21 cellular contexts compared by ENCODE assay signal in genomic region chr1:45924736-45925135, GRCh38.
DNase-seq lines count a peak whose midpoint lies in the region; ATAC-seq, FAIRE-seq and TF ChIP-seq lines count a peak whose summit lies in the region.
"Had no signal": no experiment of that assay in that cellular context is flagged by ENCODE, and none has a peak within 500 bp of the region (broad histone marks: within the 10 kb centered on the region; RNA-seq: fewer than 3 reads in every experiment).

No MANE protein-coding gene starts in this region.

- in situ Hi-C loops in GM13976 (cut with MboI; ENCODE audit: low sequenced_read_pairs, unreplicated experiment) = no loop called here

- H3K79me2 ChIP-seq in DOHH2 (ENCODE audit: control insufficient read depth, low read length) (peaks cover 78% of the 10 kb centered on the region), MM.1S (ENCODE audit: low read length) (peaks cover 22% of the 10 kb centered on the region)

- TF ChIP-seq CTCF in DOHH2 (IDR thresholded peaks at IDR 0.05; ENCODE audit: low read depth, low read length, poor library complexity, severe bottlenecking) = no peak
- no peak for TF ChIP-seq CTCF in MM.1S (IDR thresholded peaks at IDR 0.05; ENCODE audit: low read length)
- TF ChIP-seq CTCF in bronchial epithelial cell (IDR thresholded peaks at IDR 0.05; ENCODE audit: insufficient read depth, low read length, severe bottlenecking) = no peak
- TF ChIP-seq CTCF in GM13976 (IDR thresholded peaks at IDR 0.05; ENCODE audit: borderline replicate concordance, control extremely low read depth, extremely low read depth, insufficient read depth, missing control alignments) = no peak
- no peak for TF ChIP-seq CTCF in dorsolateral prefrontal cortex (IDR thresholded peaks at IDR 0.05 in 54 of 56, conservative IDR thresholded peaks at IDR 0.05 in 2 of 56; ENCODE audit: low read depth in 1 of 56, partially characterized antibody in 56 of 56)

- H3K27ac ChIP-seq in DOHH2 (ENCODE audit: low read depth, low read length) (no peak overlapping the region), MM.1S (ENCODE audit: low read length) (peak overlapping the region; percentile 65; the same call in 1 of the 2 replicates), dorsolateral prefrontal cortex (no peak overlapping the region)
- H3K27ac ChIP-seq: thyroid gland had no signal

- ATAC-seq in GM18909 (IDR thresholded peaks at IDR 0.05; ENCODE audit: poor library complexity, unreplicated experiment) = no peak
- ATAC-seq: CD8-positive, alpha-beta T cell; right cardiac atrium had no signal

- DNase-seq in MM.1S = no peak
- peak; percentile 48 for DNase-seq in bronchial epithelial cell (ENCODE audit: low read depth)
- peak; percentile 79 for DNase-seq in kidney tubule cell (ENCODE audit: low spot score)
- DNase-seq in GM13976 (ENCODE audit: low spot score) = no peak
- DNase-seq in GF-D8 (lab: John Stamatoyannopoulos, UW) = no peak
- DNase-seq in dorsolateral prefrontal cortex = no peak
- DNase-seq: activated CD4-positive, alpha-beta T cell treated with anti-CD3 and anti-CD28 coated beads for 48 hours; activated naive CD8-positive, alpha-beta T cell treated with anti-CD3 and anti-CD28 coated beads for 36 hours; activated T-cell treated with anti-CD3 and anti-CD28 coated beads, Interleukin-2, amount 50 U/mL, for 1 hour; CD8-positive, alpha-beta T cell; NCI-H1105 treated with DMSO at 0.1 percent for 48 hours; NCI-H2227 treated with DMSO at 0.1 percent for 48 hours; nephron progenitor cell; right cardiac atrium; SIG-M5; stimulated activated CD4-positive, alpha-beta T cell treated with anti-CD3 and anti-CD28 coated beads, Interleukin-4, amount 100 ng/mL, for 4 hours; T-helper 9 cell; thyroid gland had no signal

- H3K27me3 ChIP-seq in DOHH2 (ENCODE audit: control insufficient read depth, low read length) (no peaks in the 10 kb centered on the region), MM.1S (replicated peaks; ENCODE audit: insufficient read depth, low read length) (no peaks in the 10 kb centered on the region), bronchial epithelial cell (ENCODE audit: control insufficient read depth, insufficient read depth, low read length) (no peaks in the 10 kb centered on the region), dorsolateral prefrontal cortex (no peaks in the 10 kb centered on the region)
- H3K27me3 ChIP-seq: thyroid gland had no signal

- H3K4me3 ChIP-seq in DOHH2 (ENCODE audit: low read length) (no peak overlapping the region), MM.1S (ENCODE audit: low read length) (no peak overlapping the region), bronchial epithelial cell (ENCODE audit: low read depth, low read length) (no peak overlapping the region), dorsolateral prefrontal cortex (no peak overlapping the region)
- H3K4me3 ChIP-seq: thyroid gland had no signal

- no peak for FAIRE-seq in bronchial epithelial cell (lab: Jason Lieb, UNC)
- FAIRE-seq: G401.6 had no signal

- H3K9ac ChIP-seq in MM.1S (ENCODE audit: low read length) = no peak overlapping the region

- intact Hi-C loops in dorsolateral prefrontal cortex (cut with DNase I) = no loop called here

- H3K36me3 ChIP-seq in DOHH2 (ENCODE audit: control insufficient read depth, low read length) (peaks cover 23% of the 10 kb centered on the region), MM.1S (replicated peaks; ENCODE audit: insufficient read depth, low read length) (no peaks in the 10 kb centered on the region), bronchial epithelial cell (ENCODE audit: control insufficient read depth, insufficient read depth, low read length) (no peaks in the 10 kb centered on the region)
- H3K36me3 ChIP-seq: thyroid gland had no signal

- H3K4me2 ChIP-seq in DOHH2 (ENCODE audit: low read length) = 0 out of 2 replicates have a peak overlapping the region, but pooled peaks have one; percentile 23
- H3K4me2 ChIP-seq in MM.1S (ENCODE audit: low read depth, low read length) = peak overlapping the region; percentile 64

- H3K9me2 ChIP-seq in DOHH2 (replicated peaks; ENCODE audit: control insufficient read depth, low read length) (no peaks in the 10 kb centered on the region), MM.1S (replicated peaks; ENCODE audit: insufficient read depth, low read length) (no peaks in the 10 kb centered on the region)

- H3K9me3 ChIP-seq in DOHH2 (ENCODE audit: control insufficient read depth, insufficient read depth, low read length) (no peaks in the 10 kb centered on the region), MM.1S (replicated peaks; ENCODE audit: insufficient read depth, low read length) (no peaks in the 10 kb centered on the region)
- H3K9me3 ChIP-seq: thyroid gland had no signal

- H3F3A ChIP-seq in DOHH2 (ENCODE audit: control insufficient read depth, insufficient read depth) = peaks cover 18% of the 10 kb centered on the region
- peaks cover 19% of the 10 kb centered on the region for H3F3A ChIP-seq in MM.1S (ENCODE audit: insufficient read depth, low read length)

- no peak overlapping the region for H2AFZ ChIP-seq in MM.1S (ENCODE audit: low read length)

- H3K4me1 ChIP-seq in DOHH2 (ENCODE audit: control insufficient read depth, low read length) (peaks cover 61% of the 10 kb centered on the region), MM.1S (ENCODE audit: low read length) (peaks cover 24% of the 10 kb centered on the region)

- peaks cover 12% of the 10 kb centered on the region; the same call in 1 of the 2 replicates for H4K20me1 ChIP-seq in DOHH2 (ENCODE audit: control insufficient read depth, insufficient read depth, low read depth, low read length)
- H4K20me1 ChIP-seq in MM.1S (ENCODE audit: insufficient read depth, low read length) = no peaks in the 10 kb centered on the region

Comparison
In these comparisons a context has a peak if more than half of its experiments do, and no peak if none do; other contexts are left out.
1. DNase-seq: peak in bronchial epithelial cell (single experiment) and kidney tubule cell (single experiment); none in MM.1S (single experiment), GM13976 (single experiment), GF-D8 (single experiment) and dorsolateral prefrontal cortex (0 of 10).